ENCODE assay signal across 2 cellular contexts in genomic region chr20:13995841-13996240, GRCh38.
A peak's percentile ranks its signal among the peaks of the same experiment; 100 is the strongest.
TF ChIP-seq lines count a peak whose summit lies in the region.

No MANE protein-coding gene starts in this region.

TF ChIP-seq in GM23338, 12 proteins besides CTCF, POLR2A, EP300 and RAD21:
- no peak for TF ChIP-seq ETS1 (IDR thresholded peaks at IDR 0.05)
- no peak for TF ChIP-seq REST (IDR thresholded peaks at IDR 0.05; ENCODE audit: unreplicated experiment)
- no peak for TF ChIP-seq ZNF331 (CRISPR knock-in tag; IDR thresholded peaks at IDR 0.05; ENCODE audit: low read depth)
- TF ChIP-seq STAT1 (IDR thresholded peaks at IDR 0.05; ENCODE audit: unreplicated experiment) = no peak
- no peak for TF ChIP-seq NANOG (IDR thresholded peaks at IDR 0.05; ENCODE audit: borderline replicate concordance)
- no peak for TF ChIP-seq JUNB (IDR thresholded peaks at IDR 0.05; ENCODE audit: unreplicated experiment)
- no peak for TF ChIP-seq EZH2 (IDR thresholded peaks at IDR 0.05; ENCODE audit: low read depth, unreplicated experiment)
- TF ChIP-seq EZH2phosphoT487 (IDR thresholded peaks at IDR 0.05; ENCODE audit: unreplicated experiment) = no peak
- TF ChIP-seq POLR2AphosphoS5 (IDR thresholded peaks at IDR 0.05; ENCODE audit: low read depth) = no peak
- no peak for TF ChIP-seq ZNF114 (CRISPR knock-in tag; IDR thresholded peaks at IDR 0.05)
- no peak for TF ChIP-seq ZNF462 (CRISPR knock-in tag; IDR thresholded peaks at IDR 0.05)
- TF ChIP-seq CREB1 (CRISPR knock-in tag; IDR thresholded peaks at IDR 0.05; ENCODE audit: low read depth) = no peak

TF ChIP-seq in HepG2, 621 proteins besides CTCF, POLR2A, EP300 and RAD21 (continues in another document):
- 0 out of 2 replicates have a peak, but pooled peaks have one; percentile 48 for TF ChIP-seq NFAT5 (CRISPR knock-in tag; IDR thresholded peaks at IDR 0.05)
- TF ChIP-seq ZNF800 (CRISPR knock-in tag; IDR thresholded peaks at IDR 0.05) = peak; percentile 87; the same call in 1 of the 2 replicates
- no peak; the same call in 1 of the 2 replicates for TF ChIP-seq NRL (CRISPR knock-in tag; IDR thresholded peaks at IDR 0.05; ENCODE audit: borderline replicate concordance)
- 0 out of 2 replicates have a peak, but pooled peaks have one; percentile 42 for TF ChIP-seq KAT7 (CRISPR knock-in tag; IDR thresholded peaks at IDR 0.05; ENCODE audit: borderline replicate concordance)
- TF ChIP-seq ZBTB46 (CRISPR knock-in tag; IDR thresholded peaks at IDR 0.05; ENCODE audit: borderline replicate concordance) = no peak
- TF ChIP-seq TFDP1 (CRISPR knock-in tag; IDR thresholded peaks at IDR 0.05; ENCODE audit: borderline replicate concordance) = peak; percentile 59; the same call in 1 of the 2 replicates
- TF ChIP-seq HOXA9 (CRISPR knock-in tag; IDR thresholded peaks at IDR 0.05; ENCODE audit: borderline replicate concordance) = no peak
- TF ChIP-seq ARID5B (CRISPR knock-in tag; IDR thresholded peaks at IDR 0.05) = 0 out of 2 replicates have a peak, but pooled peaks have one; percentile 6
- TF ChIP-seq LCORL (IDR thresholded peaks at IDR 0.05) = no peak
- TF ChIP-seq LCORL (CRISPR knock-in tag; IDR thresholded peaks at IDR 0.05) = no peak
- no peak for TF ChIP-seq NFE2L2 (IDR thresholded peaks at IDR 0.05; ENCODE audit: low read length)
- TF ChIP-seq ZBTB44 (CRISPR knock-in tag; IDR thresholded peaks at IDR 0.05) = no peak
- TF ChIP-seq POGK (CRISPR knock-in tag; conservative IDR thresholded peaks at IDR 0.05) = 0 out of 2 replicates have a peak, but pooled peaks have one; percentile 30
- TF ChIP-seq PBX3 (CRISPR knock-in tag; IDR thresholded peaks at IDR 0.05; ENCODE audit: borderline replicate concordance) = no peak
- peak; percentile 37; the same call in 1 of the 2 replicates for TF ChIP-seq ZBTB7A (CRISPR knock-in tag; IDR thresholded peaks at IDR 0.05)
- no peak for TF ChIP-seq ATF1 (CRISPR knock-in tag; IDR thresholded peaks at IDR 0.05)
- peak; percentile 42; the same call in 1 of the 2 replicates for TF ChIP-seq UBTF (CRISPR knock-in tag; IDR thresholded peaks at IDR 0.05)
- TF ChIP-seq FOXC1 (CRISPR knock-in tag; IDR thresholded peaks at IDR 0.05; ENCODE audit: borderline replicate concordance) = no peak
- no peak for TF ChIP-seq CBX1 (IDR thresholded peaks at IDR 0.05; ENCODE audit: low read depth)
- TF ChIP-seq PAWR (CRISPR knock-in tag; IDR thresholded peaks at IDR 0.05; ENCODE audit: borderline replicate concordance) = no peak
- no peak for TF ChIP-seq NFE2L1 (CRISPR knock-in tag; IDR thresholded peaks at IDR 0.05; ENCODE audit: borderline replicate concordance)
- TF ChIP-seq ZSCAN25 (CRISPR knock-in tag; IDR thresholded peaks at IDR 0.05) = no peak
- no peak for TF ChIP-seq ZNF775 (CRISPR knock-in tag; IDR thresholded peaks at IDR 0.05; ENCODE audit: borderline replicate concordance)
